ENCODE assay signal across 28 cellular contexts in genomic region chr11:133355095-133355494, GRCh38.
"Had no signal": no experiment of that assay in that cellular context is flagged by ENCODE, and none has a peak within 500 bp of the region (broad histone marks: within the 10 kb centered on the region; RNA-seq: fewer than 3 reads in every experiment).

No MANE protein-coding gene starts in this region.

- H3K4me3 Mint-ChIP-seq: naive thymus-derived CD8-positive, alpha-beta T cell; natural killer cell treated with Interleukin-12 subunit alpha and Interleukin-12 subunit beta and Interleukin-15 and Interleukin-18, amount 100 ng/mL, for 72 hours; nephron progenitor cell; neural crest cell; stimulated activated memory B cell treated with anti-CD40 and anti-IgM and Interleukin-4, amounts not matched to agents 10 μg/mL and 1 μg/mL and 100 μg/mL, for 72 hours; stimulated activated naive CD8-positive, alpha-beta T cell treated with anti-CD3 and anti-CD28 coated beads, Interleukin-15, amount 100 ng/mL, for 72 hours; type B pancreatic cell had no signal

- H3K4me3 ChIP-seq: pancreas, prostate gland, right lobe of liver, sigmoid colon, suprapubic skin, testis, tibial artery, transverse colon, upper lobe of right lung, uterus had no signal

- H3K27ac Mint-ChIP-seq: naive thymus-derived CD8-positive, alpha-beta T cell; natural killer cell treated with Interleukin-12 subunit alpha and Interleukin-12 subunit beta and Interleukin-15 and Interleukin-18, amount 100 ng/mL, for 72 hours; nephron progenitor cell; stimulated activated memory B cell treated with anti-CD40 and anti-IgM and Interleukin-4, amounts not matched to agents 10 μg/mL and 1 μg/mL and 100 μg/mL, for 72 hours; stimulated activated naive CD8-positive, alpha-beta T cell treated with anti-CD3 and anti-CD28 coated beads, Interleukin-15, amount 100 ng/mL, for 72 hours; type B pancreatic cell had no signal

- H3K36me3 ChIP-seq: neutrophil, pancreas, prostate gland, right lobe of liver, sigmoid colon, suprapubic skin, tibial artery, transverse colon, upper lobe of right lung, uterus had no signal

- H3K4me1 ChIP-seq: pancreas, prostate gland, right lobe of liver, sigmoid colon, suprapubic skin, testis, tibial artery, transverse colon, upper lobe of right lung, uterus had no signal

- H3K9me3 Mint-ChIP-seq: type B pancreatic cell had no signal

- H3K27me3 ChIP-seq: neutrophil, pancreas, right lobe of liver, sigmoid colon, suprapubic skin, testis, tibial artery, transverse colon, upper lobe of right lung, uterus had no signal

- H3K4me1 Mint-ChIP-seq: naive thymus-derived CD8-positive, alpha-beta T cell; nephron progenitor cell; neural crest cell; stimulated activated memory B cell treated with anti-CD40 and anti-IgM and Interleukin-4, amounts not matched to agents 10 μg/mL and 1 μg/mL and 100 μg/mL, for 72 hours; stimulated activated naive CD8-positive, alpha-beta T cell treated with anti-CD3 and anti-CD28 coated beads, Interleukin-15, amount 100 ng/mL, for 72 hours had no signal

- ATAC-seq: naive thymus-derived CD8-positive, alpha-beta T cell; natural killer cell treated with Interleukin-12 subunit alpha and Interleukin-12 subunit beta and Interleukin-15 and Interleukin-18, amount 100 ng/mL, for 72 hours; pancreas; right cardiac atrium; right lobe of liver; stimulated activated memory B cell treated with anti-CD40 and anti-IgM and Interleukin-4, amounts not matched to agents 10 μg/mL and 1 μg/mL and 100 μg/mL, for 72 hours; stimulated activated naive CD8-positive, alpha-beta T cell treated with anti-CD3 and anti-CD28 coated beads, Interleukin-15, amount 100 ng/mL, for 72 hours; stimulated activated naive CD8-positive, alpha-beta T cell treated with anti-CD3 and anti-CD28 coated beads, Interleukin-15, Interleukin-2, amounts not matched to agents 100 U/mL and 50 U/mL, for 24 hours; upper lobe of right lung had no signal

- DNase-seq: naive thymus-derived CD8-positive, alpha-beta T cell; nephron progenitor cell; nucleus accumbens; pancreas; right cardiac atrium; right lobe of liver; sigmoid colon; small intestine; stimulated activated CD4-positive, alpha-beta T cell treated with anti-CD3 and anti-CD28 coated beads, Interleukin-15, amount 100 ng/mL, for 24 hours; stimulated activated CD4-positive, alpha-beta T cell treated with anti-CD3 and anti-CD28 coated beads, Interleukin-2, amount 100 ng/mL, for 24 hours; stimulated activated CD4-positive, alpha-beta T cell treated with anti-CD3 and anti-CD28 coated beads, Interleukin-2, amount 100 ng/mL, for 48 hours; stimulated activated CD4-positive, alpha-beta T cell treated with anti-CD3 and anti-CD28 coated beads, Interleukin-4, amount 100 ng/mL, for 24 hours; stimulated activated naive CD4-positive, alpha-beta T cell; stimulated activated naive CD8-positive, alpha-beta T cell treated with anti-CD3 and anti-CD28 coated beads, Interleukin-15, amount 100 ng/mL, for 72 hours; stimulated activated naive CD8-positive, alpha-beta T cell treated with anti-CD3 and anti-CD28 coated beads, Interleukin-15, Interleukin-2, amounts not matched to agents 100 U/mL and 50 U/mL, for 24 hours; substantia nigra; testis; tibial artery; transverse colon; upper lobe of right lung; uterus had no signal

- FAIRE-seq: pancreas, small intestine had no signal

- H3K36me3 Mint-ChIP-seq: naive thymus-derived CD8-positive, alpha-beta T cell; natural killer cell treated with Interleukin-12 subunit alpha and Interleukin-12 subunit beta and Interleukin-15 and Interleukin-18, amount 100 ng/mL, for 72 hours; stimulated activated memory B cell treated with anti-CD40 and anti-IgM and Interleukin-4, amounts not matched to agents 10 μg/mL and 1 μg/mL and 100 μg/mL, for 72 hours; type B pancreatic cell had no signal

- H3K9me3 ChIP-seq: neutrophil, pancreas, prostate gland, right lobe of liver, sigmoid colon, suprapubic skin, testis, tibial artery, transverse colon, upper lobe of right lung, uterus had no signal

- H3K27ac ChIP-seq: neutrophil, pancreas, prostate gland, right lobe of liver, sigmoid colon, suprapubic skin, testis, tibial artery, transverse colon, upper lobe of right lung, uterus had no signal
